8 cellular contexts compared by ENCODE assay signal in genomic region chr21:44817506-44817880, GRCh38. TPM values are rescaled to one million over a fixed set of nuclear protein-coding genes. Genes with fewer than 3 reads are reported as not detected.
DNase-seq lines count a peak whose midpoint lies in the region; ATAC-seq and TF ChIP-seq lines count a peak whose summit lies in the region.

No MANE protein-coding gene starts in this region.

- peak overlapping the region; percentile 54 for H3K27ac ChIP-seq in colonic mucosa

- peak overlapping the region; percentile 64 for H3K27ac Mint-ChIP-seq in activated CD4-positive, alpha-beta T cell treated with anti-CD3 and anti-CD28 coated beads, Interleukin-2, amount 10 ng/mL, durations not matched to agents 7 days and 5 days

- POLR2A ChIA-PET in AG04449 (lab: Yijun Ruan, JAX) = interaction anchor here (0.9 to 1.0 kb wide), 3 partner anchors 12 to 123 kb away, joined by 3 to 4 read pairs (median 3); partner anchors contain the start of gene PTTG1IP
- POLR2A ChIA-PET in activated CD4-positive, alpha-beta T cell treated with anti-CD3 and anti-CD28 coated beads, Interleukin-2, amount 10 ng/mL, durations not matched to agents 7 days and 5 days (lab: Charles Lee) = no interaction called here

- CTCF ChIA-PET in AG04449 (lab: Yijun Ruan, JAX) = interaction anchor here (0.6 to 0.9 kb wide), 2 partner anchors 10 to 24 kb away, joined by 3 to 4 read pairs; no protein-coding TSS in a partner anchor
- CTCF ChIA-PET in activated CD4-positive, alpha-beta T cell treated with anti-CD3 and anti-CD28 coated beads, Interleukin-2, amount 10 ng/mL, durations not matched to agents 7 days and 5 days (lab: Charles Lee) = no interaction called here

- H3K9me3 ChIP-seq in colonic mucosa = no peaks in the 10 kb centered on the region

- H3K27me3 Mint-ChIP-seq in activated CD4-positive, alpha-beta T cell treated with anti-CD3 and anti-CD28 coated beads, Interleukin-2, amount 10 ng/mL, durations not matched to agents 7 days and 5 days = peaks cover 2% of the 10 kb centered on the region

- peak overlapping the region; percentile 34 to 51 for H3K9ac ChIP-seq in colonic mucosa (ENCODE audit: low read depth in 2 of 2, low read length in 2 of 2)

- TF ChIP-seq CTCF in AG04449 (IDR thresholded peaks at IDR 0.05; ENCODE audit: insufficient read depth, low read length, missing control alignments) (no peak), colonic mucosa (IDR thresholded peaks at IDR 0.05) (no peak)

- H3K36me3 ChIP-seq in colonic mucosa = no peaks in the 10 kb centered on the region

- H3K4me1 Mint-ChIP-seq in activated CD4-positive, alpha-beta T cell treated with anti-CD3 and anti-CD28 coated beads, Interleukin-2, amount 10 ng/mL, durations not matched to agents 7 days and 5 days = peaks cover 22% of the 10 kb centered on the region

- intact Hi-C loops in colonic mucosa (cut with DNase I) = no loop called here

- H3K36me3 Mint-ChIP-seq in activated CD4-positive, alpha-beta T cell treated with anti-CD3 and anti-CD28 coated beads, Interleukin-2, amount 10 ng/mL, durations not matched to agents 7 days and 5 days (ENCODE audit: low read depth) = peaks cover 4% of the 10 kb centered on the region

- H3K9me3 Mint-ChIP-seq in activated CD4-positive, alpha-beta T cell treated with anti-CD3 and anti-CD28 coated beads, Interleukin-2, amount 10 ng/mL, durations not matched to agents 7 days and 5 days = peaks cover 11% of the 10 kb centered on the region

- ATAC-seq in GM18907 (IDR thresholded peaks at IDR 0.05; ENCODE audit: unreplicated experiment) = peak; percentile 74
- ATAC-seq in HG03159 (IDR thresholded peaks at IDR 0.05; ENCODE audit: unreplicated experiment) = peak; percentile 68

- H3K27me3 ChIP-seq in colonic mucosa = no peaks in the 10 kb centered on the region

- H3K4me3 ChIP-seq in AG04449 (ENCODE audit: low read depth, low read length) = peak overlapping the region; percentile 71
- H3K4me3 ChIP-seq in colonic mucosa = peak overlapping the region; percentile 56

- peak overlapping the region; percentile 70 for H3K4me3 Mint-ChIP-seq in activated CD4-positive, alpha-beta T cell treated with anti-CD3 and anti-CD28 coated beads, Interleukin-2, amount 10 ng/mL, durations not matched to agents 7 days and 5 days

- DNase-seq in AG04449 (ENCODE audit: low read depth, low spot score) (peak; percentile 23), NCI-H446 (lab: John Stamatoyannopoulos, UW) (peak; percentile 59 to 94), colonic mucosa (peak; percentile 95), left kidney (ENCODE audit: low read depth, low spot score) (peak; percentile 94)
- peak; percentile 93 for DNase-seq in activated CD4-positive, alpha-beta T cell treated with anti-CD3 and anti-CD28 coated beads, Interleukin-2, amount 10 ng/mL, durations not matched to agents 7 days and 5 days
- peak; percentile 84 to 89 for DNase-seq in stimulated activated CD4-positive, alpha-beta T cell treated with anti-CD3 and anti-CD28 coated beads, Interleukin-1b, Interleukin-23, amount 100 ng/mL, for 1 hour (ENCODE audit: low read depth in 2 of 2)

- no peaks in the 10 kb centered on the region for H3K4me1 ChIP-seq in colonic mucosa

RNA-seq across cellular contexts. Expression of gene SUMO3, which starts 0.4 kb away (rescaled TPM):
- 10 to 100 TPM; 91.1 to 97.9 TPM for total RNA-seq in activated CD4-positive, alpha-beta T cell treated with anti-CD3 and anti-CD28 coated beads, Interleukin-2, amount 10 ng/mL, durations not matched to agents 7 days and 5 days
- 10 to 100 TPM; 81.3 to 82.8 TPM for total RNA-seq in colonic mucosa

RNA-seq across cellular contexts. Expression of gene UBE2G2, which starts 15.9 kb away (rescaled TPM):
- 100 to 1,000 TPM in 1 of 2 experiments, 10 to 100 TPM in 1; 95.8 to 103 TPM for total RNA-seq in activated CD4-positive, alpha-beta T cell treated with anti-CD3 and anti-CD28 coated beads, Interleukin-2, amount 10 ng/mL, durations not matched to agents 7 days and 5 days
- total RNA-seq in colonic mucosa = 10 to 100 TPM; 50.3 to 76.1 TPM

RNA-seq across cellular contexts. Expression of gene PTTG1IP, which starts 56.0 kb away (rescaled TPM):
- 10 to 100 TPM; 70.2 to 79.9 TPM for total RNA-seq in activated CD4-positive, alpha-beta T cell treated with anti-CD3 and anti-CD28 coated beads, Interleukin-2, amount 10 ng/mL, durations not matched to agents 7 days and 5 days
- 100 to 1,000 TPM; 218 to 414 TPM for total RNA-seq in colonic mucosa

Comparison
In these comparisons a context has a peak if more than half of its experiments do, and no peak if none do; other contexts are left out.
1. Peak in every context shown above with its lines: DNase-seq, ATAC-seq, H3K4me3 ChIP-seq and H3K27ac ChIP-seq.
2. DNase-seq: peak in every context shown above with its lines; median percentile 95 in colonic mucosa; 94 in left kidney; 93 in activated CD4-positive, alpha-beta T cell treated with anti-CD3 and anti-CD28 coated beads, Interleukin-2, amount 10 ng/mL, durations not matched to agents 7 days and 5 days; 86 in stimulated activated CD4-positive, alpha-beta T cell treated with anti-CD3 and anti-CD28 coated beads, Interleukin-1b, Interleukin-23, amount 100 ng/mL, for 1 hour; 76 in NCI-H446; 23 in AG04449.